In genomic region chr13:38880397-38880796, GRCh38 we compare ENCODE assay signal across 21 cellular contexts.
"Had no signal": no experiment of that assay in that cellular context is flagged by ENCODE, and none has a peak within 500 bp of the region (broad histone marks: within the 10 kb centered on the region; RNA-seq: fewer than 3 reads in every experiment).

No MANE protein-coding gene starts in this region.

- H3K4me1 ChIP-seq: heart left ventricle, right atrium auricular region, sigmoid colon, suprapubic skin, thyroid gland, uterus had no signal

- ATAC-seq: esophagus mucosa; heart left ventricle; stimulated activated naive CD8-positive, alpha-beta T cell treated with anti-CD3 and anti-CD28 coated beads, Interleukin-15, Interleukin-2, amounts not matched to agents 100 U/mL and 50 U/mL, for 24 hours had no signal

- H3K27ac Mint-ChIP-seq: naive B cell, nephron progenitor cell, type B pancreatic cell had no signal

- FAIRE-seq: endometrium, frontal cortex had no signal

- H3K4me3 ChIP-seq: heart left ventricle, right atrium auricular region, sigmoid colon, skin epidermis, suprapubic skin, thyroid gland, uterus had no signal

- H3K27ac ChIP-seq: heart left ventricle, right atrium auricular region, sigmoid colon, skin epidermis, suprapubic skin, thyroid gland, uterus had no signal

- H3K9me3 ChIP-seq: heart left ventricle, right atrium auricular region, sigmoid colon, suprapubic skin, thyroid gland, uterus had no signal

- H3K36me3 ChIP-seq: heart left ventricle, right atrium auricular region, sigmoid colon, suprapubic skin, uterus had no signal

- H3K27me3 Mint-ChIP-seq: type B pancreatic cell had no signal

- H3K4me1 Mint-ChIP-seq: naive B cell had no signal

- H3K36me3 Mint-ChIP-seq: naive B cell had no signal

- H3K4me3 Mint-ChIP-seq: naive B cell, nephron progenitor cell, type B pancreatic cell had no signal

- DNase-seq: cortex of kidney; effector memory CD4-positive, alpha-beta T cell; heart left ventricle; hippocampal formation; kidney glomerular epithelial cell; mesendoderm; naive B cell; nephron progenitor cell; sigmoid colon; stimulated activated CD4-positive, alpha-beta T cell treated with anti-CD3 and anti-CD28 coated beads, Interleukin-2, amount 100 ng/mL, for 24 hours; stimulated activated CD4-positive, alpha-beta T cell treated with anti-CD3 and anti-CD28 coated beads, Interleukin-4, amount 100 ng/mL, for 4 hours; stimulated activated naive CD8-positive, alpha-beta T cell treated with anti-CD3 and anti-CD28 coated beads, Interleukin-15, Interleukin-2, amounts not matched to agents 100 U/mL and 50 U/mL, for 24 hours; thyroid gland; uterus had no signal

- H3K9me3 Mint-ChIP-seq: naive B cell, nephron progenitor cell, type B pancreatic cell had no signal
